8 cellular contexts compared by ENCODE assay signal in the genomic region with DNA sequence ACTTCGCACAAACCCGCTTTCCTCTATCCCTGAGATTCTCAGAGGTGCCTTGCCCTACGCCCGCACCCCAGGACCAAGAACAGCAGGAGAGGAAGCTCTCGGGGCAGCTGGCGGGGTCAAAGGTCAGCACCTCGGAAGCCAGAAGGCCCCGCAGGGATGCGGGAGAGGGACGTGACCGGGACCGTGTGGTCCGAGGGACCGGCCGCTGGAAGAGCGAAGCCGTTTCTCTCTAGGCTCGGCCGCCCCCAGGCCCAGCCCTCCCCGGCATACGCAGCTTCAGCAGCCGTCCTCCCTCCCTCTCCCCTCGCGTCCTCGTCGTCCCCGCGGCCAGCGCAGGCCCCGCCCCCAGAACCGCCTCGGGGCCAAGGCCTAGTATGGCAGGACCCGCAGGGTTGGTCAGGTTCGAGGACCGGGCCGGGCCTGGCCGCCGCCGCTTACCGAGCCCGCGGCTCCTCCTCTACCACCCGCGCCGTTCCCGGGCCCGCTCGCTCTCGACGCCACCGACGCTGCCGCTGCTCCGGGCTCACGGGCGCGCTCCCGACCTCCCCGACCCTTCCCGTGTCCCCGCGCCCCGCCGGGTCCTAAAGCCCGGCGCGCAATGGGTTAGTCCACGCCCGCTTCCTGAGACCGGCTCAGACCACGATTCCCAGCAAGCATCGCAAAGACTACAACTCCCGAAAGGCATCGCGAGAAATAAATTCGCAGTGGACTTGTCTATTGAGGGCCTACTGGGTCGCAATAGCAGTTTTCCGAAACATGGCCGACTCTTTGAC. TPM values are rescaled to one million over a fixed set of nuclear protein-coding genes. Genes with fewer than 3 reads are reported as not detected.
DNase-seq lines count a peak whose midpoint lies in the region; ATAC-seq and TF ChIP-seq lines count a peak whose summit lies in the region.

A gene with protein sequence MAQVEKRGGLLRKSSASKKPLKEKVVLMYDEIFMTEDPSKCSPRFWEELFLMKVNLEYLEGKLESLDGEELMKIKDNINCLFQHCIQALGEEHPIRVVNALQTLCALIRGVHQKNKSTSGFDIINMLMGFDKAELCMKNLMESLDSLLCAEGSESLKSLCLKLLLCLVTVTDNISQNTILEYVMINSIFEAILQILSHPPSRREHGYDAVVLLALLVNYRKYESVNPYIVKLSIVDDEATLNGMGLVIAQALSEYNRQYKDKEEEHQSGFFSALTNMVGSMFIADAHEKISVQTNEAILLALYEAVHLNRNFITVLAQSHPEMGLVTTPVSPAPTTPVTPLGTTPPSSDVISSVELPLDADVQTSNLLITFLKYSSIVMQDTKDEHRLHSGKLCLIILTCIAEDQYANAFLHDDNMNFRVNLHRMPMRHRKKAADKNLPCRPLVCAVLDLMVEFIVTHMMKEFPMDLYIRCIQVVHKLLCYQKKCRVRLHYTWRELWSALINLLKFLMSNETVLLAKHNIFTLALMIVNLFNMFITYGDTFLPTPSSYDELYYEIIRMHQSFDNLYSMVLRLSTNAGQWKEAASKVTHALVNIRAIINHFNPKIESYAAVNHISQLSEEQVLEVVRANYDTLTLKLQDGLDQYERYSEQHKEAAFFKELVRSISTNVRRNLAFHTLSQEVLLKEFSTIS (minus strand): TSS at position 527 of the 773 bp plus-strand sequence. CDS start 16,059 bp downstream, outside the sequence.

- ATAC-seq in HG03460 (IDR thresholded peaks at IDR 0.05; ENCODE audit: unreplicated experiment) (peak; percentile 97), left lung (peak; percentile 98)

- H3K36me3 ChIP-seq in BJ (ENCODE audit: control insufficient read depth, insufficient read depth, low read length) (no peaks in the 10 kb centered on the region), left lung (no peaks in the 10 kb centered on the region)

- DNase-seq in BJ (ENCODE audit: low read depth) (peak; percentile 91), GM19240 (ENCODE audit: insufficient read length, low spot score) (peak; percentile 96), NCI-H526 treated with DMSO at 0.1 percent for 48 hours (lab: John Stamatoyannopoulos, UW) (peak; percentile 87), left lung (peak; percentile 94 to 96)
- DNase-seq in activated CD4-positive, alpha-beta T cell treated with anti-CD3 and anti-CD28 coated beads, Interleukin-2, amount 50 U/mL, for 1 hour, result peak; percentile 83
- DNase-seq in stimulated activated CD4-positive, alpha-beta T cell treated with anti-CD3 and anti-CD28 coated beads, Interleukin-2, amount 100 ng/mL, for 48 hours, result peak; percentile 82 to 83

- peaks cover 31% of the 10 kb centered on the region for H3K4me1 Mint-ChIP-seq in dendritic cell treated with granulocyte-macrophage colony-stimulating factor and Interleukin-4, amounts not matched to agents 40 ng/mL and 50 ng/mL, for 4 days (ENCODE audit: low read depth)

- H3K9me3 Mint-ChIP-seq in dendritic cell treated with granulocyte-macrophage colony-stimulating factor and Interleukin-4, amounts not matched to agents 40 ng/mL and 50 ng/mL, for 4 days, result no peaks in the 10 kb centered on the region

- TF ChIP-seq CTCF in BJ (IDR thresholded peaks at IDR 0.05; ENCODE audit: insufficient read depth, low read depth, low read length) (no peak), left lung (IDR thresholded peaks at IDR 0.05) (peak in 1 of 2 donors; percentile 17)

- H3K4me3 ChIP-seq in BJ (ENCODE audit: low read depth, low read length) (peak within 1 kb of the TSS; percentile 78), left lung (peak within 1 kb of the TSS; percentile 65 to 90)

- no peaks in the 10 kb centered on the region for H3K9me3 ChIP-seq in left lung

- intact Hi-C loops in dendritic cell treated with granulocyte-macrophage colony-stimulating factor and Interleukin-4, amounts not matched to agents 40 ng/mL and 50 ng/mL, for 4 days (cut with micrococcal nuclease), result loop anchor here (1.0 to 5.0 kb wide), 2 partner anchors 9 to 76 kb away; a partner anchor contains a TSS
- intact Hi-C loops in left lung (cut with DNase I), result no loop called here

- H3K27ac Mint-ChIP-seq in dendritic cell treated with granulocyte-macrophage colony-stimulating factor and Interleukin-4, amounts not matched to agents 40 ng/mL and 50 ng/mL, for 4 days, result peak within 1 kb of the TSS; percentile 98

- peaks cover 6 to 46% of the 10 kb centered on the region in 2 donors for H3K4me1 ChIP-seq in left lung

- H3K27ac ChIP-seq in left lung, result peak within 1 kb of the TSS; percentile 96 to 97

- H3K4me3 Mint-ChIP-seq in dendritic cell treated with granulocyte-macrophage colony-stimulating factor and Interleukin-4, amounts not matched to agents 40 ng/mL and 50 ng/mL, for 4 days, result peak within 1 kb of the TSS; percentile 93

- CTCF ChIA-PET in BJ (lab: Yijun Ruan, JAX), result interaction anchor here (1.3 to 1.9 kb wide), 2 partner anchors 16 to 17 kb away, joined by 3 to 6 read pairs; no protein-coding TSS in a partner anchor

- H3K36me3 Mint-ChIP-seq in dendritic cell treated with granulocyte-macrophage colony-stimulating factor and Interleukin-4, amounts not matched to agents 40 ng/mL and 50 ng/mL, for 4 days (ENCODE audit: low read depth), result peaks cover 30% of the 10 kb centered on the region

- POLR2A ChIA-PET in BJ (lab: Charles Lee), result interaction anchor here (1.0 kb wide), 1 partner anchor 11 kb away, joined by 3 read pairs; no protein-coding TSS in a partner anchor

- H3K27me3 ChIP-seq in BJ (ENCODE audit: control insufficient read depth, insufficient read depth, low read length) (no peaks in the 10 kb centered on the region), left lung (no peaks in the 10 kb centered on the region)

- H3K27me3 Mint-ChIP-seq in dendritic cell treated with granulocyte-macrophage colony-stimulating factor and Interleukin-4, amounts not matched to agents 40 ng/mL and 50 ng/mL, for 4 days, result no peaks in the 10 kb centered on the region

RNA-seq across cellular contexts. Expression of the gene that starts here (rescaled TPM):
- polyA plus RNA-seq in BJ (2011; rRNA removed), result 17.9 and 18.5 TPM in 2 replicates
- polyA minus RNA-seq in BJ (2011; rRNA and poly(A)+ RNA removed), result 11.2 and 13.5 TPM in 2 replicates
- 10 to 100 TPM; 24.0 to 26.2 TPM for total RNA-seq in left lung

Comparison
In these comparisons a context has a peak if more than half of its experiments do, and no peak if none do; other contexts are left out.
1. Peak in every context shown above with its lines: DNase-seq, ATAC-seq, H3K4me3 ChIP-seq and H3K27ac ChIP-seq.